In the genomic region with DNA sequence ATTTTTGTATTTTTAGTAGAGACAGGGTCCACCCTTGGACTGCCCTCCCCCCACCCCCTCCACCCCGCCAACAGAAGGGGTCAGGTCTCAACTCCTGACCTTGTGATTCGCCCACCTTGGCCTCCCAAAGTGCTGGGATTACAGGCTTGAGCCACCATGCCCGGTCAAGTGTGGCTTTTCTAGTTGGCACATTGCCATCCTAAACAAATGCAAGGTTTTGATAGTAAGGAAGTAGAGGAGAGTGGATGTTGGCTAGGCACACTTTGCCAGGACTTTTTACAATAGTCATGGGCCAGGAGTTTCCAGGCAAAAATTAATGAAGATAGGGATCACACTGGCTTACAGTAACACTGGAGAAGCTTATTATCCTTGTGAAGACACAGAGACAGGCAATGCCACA, we compare ENCODE assay signal across 16 cellular contexts.
DNase-seq lines count a peak whose midpoint lies in the region; ATAC-seq and TF ChIP-seq lines count a peak whose summit lies in the region.
"Had no signal": no experiment of that assay in that cellular context is flagged by ENCODE, and none has a peak within 500 bp of the region (broad histone marks: within the 10 kb centered on the region; RNA-seq: fewer than 3 reads in every experiment).

No MANE protein-coding gene starts in this region.

- H3K4me1 ChIP-seq in BLaER1 treated with 17β-estradiol and CSF1 and Interleukin-3, amounts not matched to agents 10 nM and 100 nM, result peaks cover 45 to 75% (median 60%) of the 10 kb centered on the region in 10 experiments
- H3K4me1 ChIP-seq in CD8-positive, alpha-beta T cell (ENCODE audit: insufficient read depth, low read length), result no peaks in the 10 kb centered on the region

- intact Hi-C loops in CD8-positive, alpha-beta T cell (cut with DNase I, micrococcal nuclease), result no loop called here

- H3K9me3 ChIP-seq in BLaER1 treated with 17β-estradiol and CSF1 and Interleukin-3, amounts not matched to agents 10 nM and 100 nM (replicated peaks in 1 of 11), result peaks cover 0 to 28% (median 19%) of the 10 kb centered on the region in 11 experiments; a peak in 15 of 22 replicates
- no peaks in the 10 kb centered on the region for H3K9me3 ChIP-seq in CD8-positive, alpha-beta T cell (ENCODE audit: low read length)

- H3K4me3 ChIP-seq in BLaER1 treated with 17β-estradiol and CSF1 and Interleukin-3, amounts not matched to agents 10 nM and 100 nM, result no peak overlapping the region
- H3K4me3 ChIP-seq in CD8-positive, alpha-beta T cell (ENCODE audit: low read depth, low read length), result no peak overlapping the region
- H3K4me3 ChIP-seq: BLaER1 had no signal

- POLR2A ChIA-PET in T-cell (lab: Charles Lee), result interaction anchor here in 1 of 2 donors (0.6 kb wide), 1 partner anchor 325 kb away, joined by 3 read pairs; no protein-coding TSS in a partner anchor
- POLR2A ChIA-PET in CD8-positive, alpha-beta T cell (lab: Charles Lee), result no interaction called here

- no peak overlapping the region for H3K4me3 Mint-ChIP-seq in T-cell
- H3K4me3 Mint-ChIP-seq in CD8-positive, alpha-beta T cell, result no peak overlapping the region
- H3K4me3 Mint-ChIP-seq: CD4-positive, alpha-beta T cell; H9 had no signal

- H4K20me1 ChIP-seq in BLaER1 treated with 17β-estradiol and CSF1 and Interleukin-3, amounts not matched to agents 10 nM and 100 nM, result no peaks in the 10 kb centered on the region
- H4K20me1 ChIP-seq: BLaER1 had no signal

- H3K27me3 ChIP-seq in BLaER1 treated with 17β-estradiol and CSF1 and Interleukin-3, amounts not matched to agents 10 nM and 100 nM, result no peaks in the 10 kb centered on the region
- no peaks in the 10 kb centered on the region for H3K27me3 ChIP-seq in CD8-positive, alpha-beta T cell (ENCODE audit: insufficient read depth, low read length)
- H3K27me3 ChIP-seq: BLaER1 had no signal

- H3K9ac ChIP-seq in BLaER1 treated with 17β-estradiol and CSF1 and Interleukin-3, amounts not matched to agents 10 nM and 100 nM, result no peak overlapping the region
- H3K9ac ChIP-seq: BLaER1 had no signal

- CTCF ChIA-PET in T-cell (lab: Charles Lee), result no interaction called here
- CTCF ChIA-PET in CD8-positive, alpha-beta T cell (lab: Charles Lee), result interaction anchor here (1.3 to 3.2 kb wide), 2 partner anchors 21 kb away, joined by 3 to 16 read pairs; no protein-coding TSS in a partner anchor

- in situ Hi-C loops in Caki2 (cut with HindIII; ENCODE audit: low pct_unique_long_range_greater_than_20kb, low sequenced_read_pairs), result no loop called here

- no peak overlapping the region for H3K27ac Mint-ChIP-seq in T-cell
- H3K27ac Mint-ChIP-seq in CD8-positive, alpha-beta T cell, result no peak overlapping the region
- H3K27ac Mint-ChIP-seq: CD4-positive, alpha-beta T cell; H9 had no signal

- ATAC-seq in T-cell (replicated peaks in 1 of 4), result no peak
- ATAC-seq in CD8-positive, alpha-beta T cell, result no peak

- H3K27me3 Mint-ChIP-seq in T-cell, result peaks cover 4 to 8% of the 10 kb centered on the region in 2 donors
- peaks cover 12% of the 10 kb centered on the region for H3K27me3 Mint-ChIP-seq in CD8-positive, alpha-beta T cell (ENCODE audit: low read depth)

- H3K9me3 Mint-ChIP-seq in T-cell, result peaks cover 0 to 4% (median 0%) of the 10 kb centered on the region in 3 donors
- H3K9me3 Mint-ChIP-seq in CD8-positive, alpha-beta T cell, result no peaks in the 10 kb centered on the region
- H3K9me3 Mint-ChIP-seq: CD4-positive, alpha-beta T cell had no signal

- no peaks in the 10 kb centered on the region for H3K4me1 Mint-ChIP-seq in T-cell
- no peaks in the 10 kb centered on the region for H3K4me1 Mint-ChIP-seq in CD8-positive, alpha-beta T cell (ENCODE audit: low read depth)
- H3K4me1 Mint-ChIP-seq: H9 had no signal

- no peak for TF ChIP-seq CTCF in CD8-positive, alpha-beta T cell (IDR thresholded peaks at IDR 0.05)

- H3K36me3 ChIP-seq in BLaER1 treated with 17β-estradiol and CSF1 and Interleukin-3, amounts not matched to agents 10 nM and 100 nM, result no peaks in the 10 kb centered on the region
- H3K36me3 ChIP-seq in CD8-positive, alpha-beta T cell (ENCODE audit: insufficient read depth, low read length), result no peaks in the 10 kb centered on the region
- H3K36me3 ChIP-seq: BLaER1 had no signal

- peak; percentile 51 for DNase-seq in Caki2 (ENCODE audit: low read depth)
- peak; percentile 15 for DNase-seq in NCI-H69 (lab: John Stamatoyannopoulos, UW)
- peak; percentile 41 for DNase-seq in dermis blood vessel endothelial cell
- DNase-seq in activated effector memory CD4-positive, alpha-beta T cell treated with Interleukin-2 at 50 U/mL for 16 hours, result no peak
- no peak for DNase-seq in NCI-H2196 (lab: John Stamatoyannopoulos, UW; ENCODE audit: unreplicated experiment)
- no peak for DNase-seq in T-cell
- DNase-seq in CD8-positive, alpha-beta T cell, result no peak
- DNase-seq: AML-193; CD4-positive, alpha-beta T cell; DMS153; DMS79 treated with DMSO at 0.1 percent for 48 hours; EL; GOT3; H9 had no signal

- H3K4me2 ChIP-seq in BLaER1 treated with 17β-estradiol and CSF1 and Interleukin-3, amounts not matched to agents 10 nM and 100 nM, result peak overlapping the region in 8 of 11 experiments; percentile 29 to 60 (median 36); a peak in 14 of 22 replicates

- H3K27ac ChIP-seq in BLaER1 treated with 17β-estradiol and CSF1 and Interleukin-3, amounts not matched to agents 10 nM and 100 nM, result peak overlapping the region in 7 of 11 experiments; percentile 16 to 56 (median 39); a peak in 9 of 22 replicates
- no peak overlapping the region for H3K27ac ChIP-seq in CD8-positive, alpha-beta T cell (ENCODE audit: low read depth, low read length)

- H3K36me3 Mint-ChIP-seq in T-cell, result no peaks in the 10 kb centered on the region
- no peaks in the 10 kb centered on the region for H3K36me3 Mint-ChIP-seq in CD8-positive, alpha-beta T cell

Comparison
In these comparisons a context has a peak if more than half of its experiments do, and no peak if none do; other contexts are left out.
1. DNase-seq: peak in Caki2 (single experiment), NCI-H69 (single experiment) and dermis blood vessel endothelial cell (single experiment); none in activated effector memory CD4-positive, alpha-beta T cell treated with Interleukin-2 at 50 U/mL for 16 hours (single experiment), NCI-H2196 (single experiment), T-cell (0 of 34) and CD8-positive, alpha-beta T cell (0 of 7).